ENCODE assay signal across 4 cellular contexts in the genomic region with DNA sequence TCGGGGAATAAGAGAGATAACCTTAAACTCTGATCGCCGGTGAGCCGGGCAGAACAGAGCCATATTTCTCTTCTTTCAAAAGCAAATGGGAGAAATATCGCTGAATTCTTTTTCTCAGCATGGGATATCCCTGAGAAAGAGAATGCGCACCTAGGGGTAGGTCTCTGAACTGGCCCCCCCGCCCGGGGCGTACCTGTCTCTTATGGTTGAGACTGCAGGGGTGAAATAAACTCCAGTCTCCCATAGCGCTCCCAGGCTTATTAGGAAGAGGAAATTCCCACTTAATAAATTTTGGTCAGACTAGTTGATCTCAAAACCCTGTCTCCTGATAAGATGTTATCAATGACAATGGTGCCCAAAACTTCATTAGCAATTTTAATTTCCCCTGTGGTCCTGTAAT. TPM values are rescaled to one million over a fixed set of nuclear protein-coding genes. Genes with fewer than 3 reads are reported as not detected.
"Had no signal": no experiment of that assay in that cellular context is flagged by ENCODE, and none has a peak within 500 bp of the region (broad histone marks: within the 10 kb centered on the region; RNA-seq: fewer than 3 reads in every experiment).

No MANE protein-coding gene starts in this region.

RNA-seq across cellular contexts. Expression of a gene that starts 58.8 kb away (rescaled TPM):
- total RNA-seq: HT-29, MCF 10A, OCI-LY7, PC-3 had no signal
